ENCODE assay signal across 8 cellular contexts in the genomic region with DNA sequence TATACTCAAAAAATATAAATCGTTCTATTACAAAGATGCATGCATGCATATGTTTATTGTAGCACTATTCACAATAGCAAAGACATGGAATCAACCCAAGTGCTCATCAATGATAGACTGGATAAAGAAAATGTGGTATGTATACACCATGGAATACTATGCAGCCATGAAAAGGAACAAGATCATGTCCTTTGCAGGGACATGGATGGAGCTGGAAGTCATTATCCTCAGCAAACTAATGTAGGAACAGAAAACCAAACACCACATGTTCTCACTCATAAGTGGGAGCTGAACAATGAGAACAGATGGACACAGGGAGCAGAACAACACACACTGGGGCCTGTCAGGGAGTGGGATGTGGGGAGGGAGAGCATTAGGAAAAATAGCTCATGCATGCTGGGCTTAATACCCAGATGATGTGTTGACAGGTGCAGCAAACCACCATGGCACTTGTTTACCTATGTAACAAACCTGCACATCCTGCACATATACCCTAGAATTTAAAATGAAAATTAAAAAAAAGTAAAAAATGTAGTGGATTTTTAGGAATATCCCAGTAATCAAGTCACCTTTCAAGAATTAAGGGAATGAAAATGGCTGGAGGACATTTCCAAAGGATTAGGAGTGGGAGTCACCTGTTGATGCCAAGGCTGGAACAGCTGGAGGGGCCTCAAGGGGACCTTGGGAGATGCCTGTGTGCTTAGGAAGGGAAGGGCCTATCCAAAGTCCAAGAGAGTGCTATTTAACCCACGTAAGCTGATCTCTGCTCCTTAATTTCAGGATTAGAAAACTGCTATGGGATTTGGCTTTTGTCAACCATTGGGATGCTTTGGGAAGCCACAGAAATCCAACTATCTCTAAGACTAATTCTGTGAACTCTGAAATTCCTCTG.
DNase-seq lines count a peak whose midpoint lies in the region; ATAC-seq, FAIRE-seq and TF ChIP-seq lines count a peak whose summit lies in the region.
"Not testable (repeated sequence)": the region's sequence is repeated elsewhere in the genome, so short reads cannot be mapped to it uniquely, and the experiment has no call there.

No MANE protein-coding gene starts in this region.

- H3K14ac ChIP-seq in trophoblast cell (ENCODE audit: low read length), result not testable (repeated sequence)

- TF ChIP-seq POLR2A in K562 (conservative IDR thresholded peaks at IDR 0.05); right lobe of liver (IDR thresholded peaks at IDR 0.05): not testable (repeated sequence)

- not testable (repeated sequence) for H3K23ac ChIP-seq in trophoblast cell (ENCODE audit: low read length)

- in situ Hi-C loops in K562 (cut with MboI), result loop anchor here (25.0 kb wide), 3 partner anchors 496 to 796 kb away; no protein-coding TSS in a partner anchor

- H4K12ac ChIP-seq in trophoblast cell (ENCODE audit: low read depth, low read length), result not testable (repeated sequence)

- not testable (repeated sequence) for H2AFZ ChIP-seq in K562 (ENCODE audit: low read depth, low read length); trophoblast cell (ENCODE audit: insufficient read depth, low read length, poor library complexity)

- not testable (repeated sequence) for FAIRE-seq in K562 (lab: Jason Lieb, UNC)
- peak; percentile 27 for FAIRE-seq in urothelium cell line (lab: Jason Lieb, UNC)

- 27% methylated on average over 2 of the region's 2 CpGs for WGBS in K562 (ENCODE audit: insufficient coverage, low coverage, missing lambda C conversion rate)
- 52% methylated on average over 2 of the region's 2 CpGs for WGBS in right lobe of liver (ENCODE audit: insufficient coverage, low coverage, low lambda C conversion rate, missing lambda C conversion rate)
- no CpG with 5 or more reads among the region's 2 CpGs for WGBS in trophoblast cell (ENCODE audit: extremely low coverage, insufficient coverage, insufficient read length)

- not testable (repeated sequence) for H3K9ac ChIP-seq in K562 (ENCODE audit: insufficient read depth in 1 of 2, low read depth in 2 of 2, low read length in 2 of 2); trophoblast cell (ENCODE audit: low read length)

- not testable (repeated sequence) for H3K18ac ChIP-seq in trophoblast cell (ENCODE audit: low read length)

- ATAC-seq in K562, right lobe of liver: not testable (repeated sequence)

- not testable (repeated sequence) for H4K20me1 ChIP-seq in K562 (replicated peaks; ENCODE audit: control insufficient read depth, insufficient read depth, low read length)

- POLR2A ChIA-PET in HEK293 (lab: Yijun Ruan, JAX), result not testable (repeated sequence)
- POLR2A ChIA-PET in K562 (lab: Yijun Ruan, JAX), result interaction anchor here (0.6 to 0.8 kb wide), 2 partner anchors 53 to 427 kb away, joined by 3 read pairs; no protein-coding TSS in a partner anchor

- H4K8ac ChIP-seq in trophoblast cell (ENCODE audit: low read depth, low read length), result not testable (repeated sequence)

- H3K79me2 ChIP-seq in K562 (ENCODE audit: control insufficient read depth, insufficient read depth, low read length); trophoblast cell (ENCODE audit: control insufficient read depth, insufficient read depth, low read length, poor library complexity): not testable (repeated sequence)

- H3K79me1 ChIP-seq in trophoblast cell (ENCODE audit: low read length), result not testable (repeated sequence)

- not testable (repeated sequence) for H3K9me1 ChIP-seq in K562 (ENCODE audit: control insufficient read depth, insufficient read depth, low read length)

- intact Hi-C loops in K562 (cut with micrococcal nuclease), result loop anchor here (2.0 kb wide), 1 partner anchor 585 kb away; no protein-coding TSS in a partner anchor
- intact Hi-C loops in right lobe of liver (cut with DNase I), result not testable (repeated sequence)

- H3K27ac ChIP-seq in HEK293 (ENCODE audit: extremely low read depth, low read depth, low read length); K562 (ENCODE audit: extremely low read depth, low read depth, low read length); trophoblast cell (ENCODE audit: low read depth, low read length): not testable (repeated sequence)
- peak overlapping the region in 2 of 3 donors; percentile 85 to 88 for H3K27ac ChIP-seq in right lobe of liver

- not testable (repeated sequence) for H3K4me2 ChIP-seq in K562 (ENCODE audit: insufficient read depth, low read length); trophoblast cell (ENCODE audit: low read length)

- not testable (repeated sequence) for H2BK120ac ChIP-seq in trophoblast cell (ENCODE audit: insufficient read depth, low read length, poor library complexity)

- TF ChIP-seq EP300 in K562 (IDR thresholded peaks at IDR 0.05; ENCODE audit: low read length), result not testable (repeated sequence)

- H3K4ac ChIP-seq in trophoblast cell (ENCODE audit: low read depth, low read length), result not testable (repeated sequence)

- H2BK5ac ChIP-seq in trophoblast cell (ENCODE audit: low read depth, low read length, poor library complexity), result not testable (repeated sequence)

- TF ChIP-seq RAD21 in K562 (CRISPR knock-in tag; conservative IDR thresholded peaks at IDR 0.05 in 1 of 2, IDR thresholded peaks at IDR 0.05 in 1 of 2), result not testable (repeated sequence)

- peak overlapping the region; percentile 18 for H4K91ac ChIP-seq in trophoblast cell (ENCODE audit: low read depth, low read length)

- H3K36me3 ChIP-seq in HEK293 (ENCODE audit: control insufficient read depth in 2 of 2, insufficient read depth in 1 of 2, low read length in 2 of 2); K562 (ENCODE audit: control insufficient read depth, insufficient read depth, low read length); right lobe of liver; trophoblast cell (ENCODE audit: control insufficient read depth in 1 of 2, insufficient read depth in 2 of 2, low read length in 2 of 2): not testable (repeated sequence)

- TF ChIP-seq CTCF in HEK293 (tag by site-specific recombination; IDR thresholded peaks at IDR 0.05); K562 (IDR thresholded peaks at IDR 0.05 in 2 of 3, conservative IDR thresholded peaks at IDR 0.05 in 1 of 3; ENCODE audit: insufficient read depth in 2 of 3, low read depth in 1 of 3, low read length in 3 of 3); right lobe of liver (IDR thresholded peaks at IDR 0.05): not testable (repeated sequence)

- not testable (repeated sequence) for BruUV-seq in K562 (replicated peaks; lab: Mats Ljungman, UMichigan)

- not testable (repeated sequence) for H3K27me3 ChIP-seq in K562 (ENCODE audit: control insufficient read depth in 2 of 2, insufficient read depth in 2 of 2, low read length in 2 of 2); right lobe of liver; trophoblast cell (ENCODE audit: insufficient read depth, low read length)

- not testable (repeated sequence) for H2AK5ac ChIP-seq in trophoblast cell (ENCODE audit: low read length)

- not testable (repeated sequence) for H3K4me1 ChIP-seq in HEK293 (ENCODE audit: control insufficient read depth, insufficient read depth, low read length); K562 (replicated peaks in 1 of 2; ENCODE audit: control insufficient read depth in 2 of 2, insufficient read depth in 2 of 2, low read length in 2 of 2); trophoblast cell (ENCODE audit: control insufficient read depth in 1 of 2, insufficient read depth in 2 of 2, low read length in 2 of 2)
- peaks cover 0 to 12% (median 4%) of the 10 kb centered on the region in 4 donors for H3K4me1 ChIP-seq in right lobe of liver

- H2BK12ac ChIP-seq in trophoblast cell (ENCODE audit: low read length), result not testable (repeated sequence)

- not testable (repeated sequence) for H3K9me3 ChIP-seq in HEK293 (ENCODE audit: control insufficient read depth, insufficient read depth, low read depth, low read length); K562 (replicated peaks; ENCODE audit: control insufficient read depth, insufficient read depth, low read depth, low read length); right lobe of liver; trophoblast cell (ENCODE audit: insufficient read depth, low read depth, low read length)

- CTCF ChIA-PET in HEK293 (lab: Yijun Ruan, JAX), result interaction anchor here (1.1 kb wide), 1 partner anchor 294 kb away, joined by 3 read pairs; no protein-coding TSS in a partner anchor
- CTCF ChIA-PET in K562 (lab: Yijun Ruan, JAX; ENCODE audit: low intra/inter-chr PET ratio), result not testable (repeated sequence)

- DNase-seq in D341Med (ENCODE audit: low spot score) (peak; percentile 45), NCI-H2171 treated with DMSO at 0.1 percent for 48 hours (lab: John Stamatoyannopoulos, UW) (peak; percentile 48), NCI-H82 treated with DMSO at 0.1 percent for 48 hours (lab: John Stamatoyannopoulos, UW; ENCODE audit: unreplicated experiment) (peak; percentile 76)
- not testable (repeated sequence) for DNase-seq in K562 (ENCODE audit: extremely low read depth in 1 of 4, low spot score in 3 of 4); right lobe of liver; trophoblast cell; urothelium cell line (ENCODE audit: low spot score)

- H3K4me3 ChIP-seq in HEK293 (ENCODE audit: low read depth, low read length); K562; right lobe of liver; trophoblast cell (ENCODE audit: low read depth, low read length): not testable (repeated sequence)

TF ChIP-seq in K562, 482 proteins besides CTCF, POLR2A, EP300 and RAD21:
- TF ChIP-seq KDM1A (IDR thresholded peaks at IDR 0.05) (peak in 1 of 2 experiments; percentile 50; a peak in 1 of 4 replicates), ZNF146 (CRISPR knock-in tag; IDR thresholded peaks at IDR 0.05; ENCODE audit: unreplicated experiment) (peak; percentile 95), BCOR (IDR thresholded peaks at IDR 0.05) (peak; percentile 61)
